10 cellular contexts compared by ENCODE assay signal in genomic region chr7:47361746-47362215, GRCh38.
DNase-seq lines count a peak whose midpoint lies in the region; ATAC-seq and TF ChIP-seq lines count a peak whose summit lies in the region.
"Had no signal": no experiment of that assay in that cellular context is flagged by ENCODE, and none has a peak within 500 bp of the region (broad histone marks: within the 10 kb centered on the region; RNA-seq: fewer than 3 reads in every experiment).

No MANE protein-coding gene starts in this region.

- ATAC-seq in HG02970 (IDR thresholded peaks at IDR 0.05; ENCODE audit: low FRiP score, unreplicated experiment) (no peak), GM21529 (IDR thresholded peaks at IDR 0.05; ENCODE audit: unreplicated experiment) (no peak), GM21526 (IDR thresholded peaks at IDR 0.05; ENCODE audit: low FRiP score, unreplicated experiment) (no peak)
- ATAC-seq: stimulated activated memory B cell treated with anti-CD40 and anti-IgM and Interleukin-4, amounts not matched to agents 10 μg/mL and 1 μg/mL and 100 μg/mL, for 72 hours had no signal

- intact Hi-C loops in MCF 10A (cut with micrococcal nuclease), result no loop called here

- BruUV-seq in MCF 10A (replicated peaks; lab: Mats Ljungman, UMichigan), result no TSS peak

- no peaks in the 10 kb centered on the region for H3K4me1 Mint-ChIP-seq in MCF 10A (ENCODE audit: insufficient read depth, unreplicated experiment)
- H3K4me1 Mint-ChIP-seq: IgD-negative memory B cell had no signal

- DNase-seq in ELR (ENCODE audit: low read depth) (peak; percentile 91), M059J (ENCODE audit: low read depth) (peak; percentile 98), MCF 10A (ENCODE audit: unreplicated experiment) (peak; percentile 97), non-pigmented ciliary epithelial cell (ENCODE audit: low read depth) (peak; percentile 65), ureter (ENCODE audit: low spot score) (no peak)

- peak overlapping the region; percentile 52 for H3K4me3 Mint-ChIP-seq in MCF 10A (ENCODE audit: unreplicated experiment)
- H3K4me3 Mint-ChIP-seq: IgD-negative memory B cell; stimulated activated memory B cell treated with anti-CD40 and anti-IgM and Interleukin-4, amounts not matched to agents 10 μg/mL and 1 μg/mL and 100 μg/mL, for 72 hours had no signal

- no peak for TF ChIP-seq CTCF in MCF 10A (IDR thresholded peaks at IDR 0.05; ENCODE audit: unreplicated experiment)

- peaks cover 10% of the 10 kb centered on the region for H3K36me3 Mint-ChIP-seq in MCF 10A (ENCODE audit: insufficient read depth, unreplicated experiment)

- H3K27ac Mint-ChIP-seq in MCF 10A (ENCODE audit: low read depth, unreplicated experiment), result no peak overlapping the region
- H3K27ac Mint-ChIP-seq: IgD-negative memory B cell; stimulated activated memory B cell treated with anti-CD40 and anti-IgM and Interleukin-4, amounts not matched to agents 10 μg/mL and 1 μg/mL and 100 μg/mL, for 72 hours had no signal

- CTCF ChIA-PET in MCF 10A (lab: Yijun Ruan, JAX), result interaction anchor here (0.7 to 1.0 kb wide), 2 partner anchors 96 to 306 kb away, joined by 3 read pairs; no protein-coding TSS in a partner anchor

- H3K27me3 Mint-ChIP-seq in MCF 10A (ENCODE audit: insufficient read depth, unreplicated experiment), result no peaks in the 10 kb centered on the region
- H3K27me3 Mint-ChIP-seq: IgD-negative memory B cell; stimulated activated memory B cell treated with anti-CD40 and anti-IgM and Interleukin-4, amounts not matched to agents 10 μg/mL and 1 μg/mL and 100 μg/mL, for 72 hours had no signal

- POLR2A ChIA-PET in MCF 10A (lab: Yijun Ruan, JAX), result interaction anchor here (0.6 to 2.7 kb wide), 6 partner anchors 18 to 56 kb away, joined by 3 to 15 read pairs (median 4); no protein-coding TSS in a partner anchor

- no peaks in the 10 kb centered on the region for H3K9me3 Mint-ChIP-seq in MCF 10A (ENCODE audit: unreplicated experiment)
- H3K9me3 Mint-ChIP-seq: IgD-negative memory B cell; stimulated activated memory B cell treated with anti-CD40 and anti-IgM and Interleukin-4, amounts not matched to agents 10 μg/mL and 1 μg/mL and 100 μg/mL, for 72 hours had no signal
